1 cellular context compared by ENCODE assay signal in genomic region chr5:73446631-73447233, GRCh38.
TF ChIP-seq lines count a peak whose summit lies in the region.

No MANE protein-coding gene starts in this region.

TF ChIP-seq in IMR-90, 13 proteins besides CTCF, POLR2A, EP300 and RAD21:
- TF ChIP-seq MAZ (IDR thresholded peaks at IDR 0.05; ENCODE audit: borderline replicate concordance, low read depth, low read length) (no peak), CEBPB (IDR thresholded peaks at IDR 0.05; ENCODE audit: low read depth, low read length) (no peak), RFX5 (IDR thresholded peaks at IDR 0.05; ENCODE audit: low read depth, low read length) (no peak), MAFK (IDR thresholded peaks at IDR 0.05; ENCODE audit: low read depth, low read length) (no peak), CHD1 (IDR thresholded peaks at IDR 0.05; ENCODE audit: low read depth, low read length) (no peak), ELK1 (IDR thresholded peaks at IDR 0.05; ENCODE audit: borderline replicate concordance, low read depth, low read length) (no peak), SMC3 (IDR thresholded peaks at IDR 0.05; ENCODE audit: low read depth, low read length) (no peak), FOS (IDR thresholded peaks at IDR 0.05; ENCODE audit: low read depth, low read length) (no peak), USF2 (IDR thresholded peaks at IDR 0.05; ENCODE audit: low read depth, low read length) (no peak), MXI1 (IDR thresholded peaks at IDR 0.05; ENCODE audit: borderline replicate concordance, low read depth, low read length) (no peak; the same call in 1 of the 2 replicates), NFE2L2 (IDR thresholded peaks at IDR 0.05; ENCODE audit: low read depth, low read length) (no peak), BHLHE40 (IDR thresholded peaks at IDR 0.05; ENCODE audit: low read depth, low read length) (no peak)
